Comparison of ENCODE assay signal across 8 cellular contexts in genomic region chr2:222655406-222655747, GRCh38. TPM values are rescaled to one million over a fixed set of nuclear protein-coding genes. Genes with fewer than 3 reads are reported as not detected.
A peak's percentile ranks its signal among the peaks of the same experiment; 100 is the strongest.
DNase-seq lines count a peak whose midpoint lies in the region; FAIRE-seq and TF ChIP-seq lines count a peak whose summit lies in the region.

No MANE protein-coding gene starts in this region.

- peak overlapping the region; percentile 87 for H3K27ac Mint-ChIP-seq in activated T-helper 1 cell treated with anti-CD3 and anti-CD28 coated beads, Interleukin-12 subunit alpha, Interleukin-12 subunit beta, Interleukin-2, Interleukin-4 antibody, amounts not matched to agents 30 ng/mL and 10 ng/mL and 1 ng/mL, durations not matched to agents 14 hours and 24 hours and 36 hours

- TF ChIP-seq CTCF in GM10248 (IDR thresholded peaks at IDR 0.05; ENCODE audit: control extremely low read depth, extremely low read depth, low read depth, missing control alignments) (no peak), NB4 (IDR thresholded peaks at IDR 0.05; ENCODE audit: low read depth, low read length) (no peak), hepatocyte (IDR thresholded peaks at IDR 0.05; ENCODE audit: poor library complexity) (no peak)

- peaks cover 15% of the 10 kb centered on the region for H3K36me3 Mint-ChIP-seq in activated T-helper 1 cell treated with anti-CD3 and anti-CD28 coated beads, Interleukin-12 subunit alpha, Interleukin-12 subunit beta, Interleukin-2, Interleukin-4 antibody, amounts not matched to agents 30 ng/mL and 10 ng/mL and 1 ng/mL, durations not matched to agents 14 hours and 24 hours and 36 hours (ENCODE audit: low read depth)

- H3K27me3 ChIP-seq in H7 (ENCODE audit: control insufficient read depth, insufficient read depth, low read length) (no peaks in the 10 kb centered on the region), hepatocyte (no peaks in the 10 kb centered on the region), skeletal muscle tissue (ENCODE audit: control insufficient read depth in 3 of 3, insufficient read depth in 3 of 3, low read length in 3 of 3) (no peaks in the 10 kb centered on the region)

- peaks cover 37% of the 10 kb centered on the region for H3K4me1 Mint-ChIP-seq in activated T-helper 1 cell treated with anti-CD3 and anti-CD28 coated beads, Interleukin-12 subunit alpha, Interleukin-12 subunit beta, Interleukin-2, Interleukin-4 antibody, amounts not matched to agents 30 ng/mL and 10 ng/mL and 1 ng/mL, durations not matched to agents 14 hours and 24 hours and 36 hours (ENCODE audit: low read depth)

- peaks cover 42% of the 10 kb centered on the region for H3K79me2 ChIP-seq in hepatocyte

- peak overlapping the region; percentile 71 for H3K4me2 ChIP-seq in hepatocyte

- under 1% methylated on average over 14 of the region's 14 CpGs for WGBS in hepatocyte (ENCODE audit: low lambda C conversion rate, missing lambda C conversion rate)

- H3K9ac ChIP-seq in skeletal muscle tissue (ENCODE audit: low read depth in 1 of 3, low read length in 3 of 3) = peak overlapping the region; percentile 90 to 94 (median 93)

- H3K4me3 ChIP-seq in H7 (ENCODE audit: insufficient read depth, low read depth, low read length) (peak overlapping the region; percentile 97), NB4 (ENCODE audit: low read depth, low read length) (peak overlapping the region; percentile 98), hepatocyte (peak overlapping the region; percentile 73), skeletal muscle tissue (ENCODE audit: low read length in 3 of 3) (peak overlapping the region; percentile 96 to 99 (median 97))

- peak overlapping the region; percentile 53 for H2AFZ ChIP-seq in hepatocyte

- FAIRE-seq in HTR-8/SVneo (lab: Jason Lieb, UNC) = no peak

- H3K27ac ChIP-seq in hepatocyte (peak overlapping the region; percentile 96), skeletal muscle tissue (ENCODE audit: low read depth, low read length) (peak overlapping the region; percentile 96)

- DNase-seq in GM10248 (ENCODE audit: extremely low spot score) (peak; percentile 21), H7 (no peak), NB4 (ENCODE audit: low read depth) (peak; percentile 66), hepatocyte (ENCODE audit: low spot score) (peak; percentile 48), ecto neural progenitor cell (ENCODE audit: low spot score) (no peak), HTR-8/SVneo (ENCODE audit: insufficient read length, low spot score) (no peak)
- no peak for DNase-seq in activated T-helper 1 cell treated with anti-CD3 and anti-CD28 coated beads, Interleukin-12 subunit alpha, Interleukin-12 subunit beta, Interleukin-2, Interleukin-4 antibody, amounts not matched to agents 30 ng/mL and 10 ng/mL and 1 ng/mL, durations not matched to agents 14 hours and 24 hours and 36 hours (ENCODE audit: low spot score)

- no peak for TF ChIP-seq POLR2A in NB4 (IDR thresholded peaks at IDR 0.05; ENCODE audit: extremely low read depth, insufficient read length)

- no peaks in the 10 kb centered on the region for H3K9me2 ChIP-seq in hepatocyte (replicated peaks; ENCODE audit: insufficient read depth)

- no peaks in the 10 kb centered on the region for H4K20me1 ChIP-seq in hepatocyte (ENCODE audit: insufficient read depth, poor library complexity, severe bottlenecking)

- no peaks in the 10 kb centered on the region for H3K9me3 Mint-ChIP-seq in activated T-helper 1 cell treated with anti-CD3 and anti-CD28 coated beads, Interleukin-12 subunit alpha, Interleukin-12 subunit beta, Interleukin-2, Interleukin-4 antibody, amounts not matched to agents 30 ng/mL and 10 ng/mL and 1 ng/mL, durations not matched to agents 14 hours and 24 hours and 36 hours

- H3K4me1 ChIP-seq in hepatocyte (ENCODE audit: insufficient read depth) = no peaks in the 10 kb centered on the region
- H3K4me1 ChIP-seq in skeletal muscle tissue (ENCODE audit: control insufficient read depth in 3 of 3, insufficient read depth in 3 of 3, low read length in 3 of 3) = peaks cover 12 to 28% (median 17%) of the 10 kb centered on the region in 3 donors

- H3K4me3 Mint-ChIP-seq in activated T-helper 1 cell treated with anti-CD3 and anti-CD28 coated beads, Interleukin-12 subunit alpha, Interleukin-12 subunit beta, Interleukin-2, Interleukin-4 antibody, amounts not matched to agents 30 ng/mL and 10 ng/mL and 1 ng/mL, durations not matched to agents 14 hours and 24 hours and 36 hours = peak overlapping the region; percentile 95

- CTCF ChIA-PET in GM10248 (lab: Yijun Ruan, JAX) = interaction anchor here (1.3 kb wide), 1 partner anchor 35 kb away, joined by 3 read pairs; no protein-coding TSS in a partner anchor

- H3K9me3 ChIP-seq in hepatocyte (ENCODE audit: low read depth) = no peaks in the 10 kb centered on the region
- no peaks in the 10 kb centered on the region for H3K9me3 ChIP-seq in skeletal muscle tissue (ENCODE audit: control insufficient read depth in 3 of 3, low read length in 3 of 3)

- H3K27me3 Mint-ChIP-seq in activated T-helper 1 cell treated with anti-CD3 and anti-CD28 coated beads, Interleukin-12 subunit alpha, Interleukin-12 subunit beta, Interleukin-2, Interleukin-4 antibody, amounts not matched to agents 30 ng/mL and 10 ng/mL and 1 ng/mL, durations not matched to agents 14 hours and 24 hours and 36 hours (ENCODE audit: insufficient read depth) = no peaks in the 10 kb centered on the region

- intact Hi-C loops in activated T-helper 1 cell treated with anti-CD3 and anti-CD28 coated beads, Interleukin-12 subunit alpha, Interleukin-12 subunit beta, Interleukin-2, Interleukin-4 antibody, amounts not matched to agents 30 ng/mL and 10 ng/mL and 1 ng/mL, durations not matched to agents 14 hours and 24 hours and 36 hours (cut with micrococcal nuclease) = loop anchor here (5.0 kb wide), 4 partner anchors 1182 to 1932 kb away; partner anchors contain the start of genes AP1S3, CUL3 and MRPL44

- H3K36me3 ChIP-seq in H7 (replicated peaks; ENCODE audit: control insufficient read depth, insufficient read depth, low read length) (no peaks in the 10 kb centered on the region), hepatocyte (replicated peaks; ENCODE audit: insufficient read depth, low read depth) (no peaks in the 10 kb centered on the region), skeletal muscle tissue (ENCODE audit: control insufficient read depth in 3 of 3, insufficient read depth in 3 of 3, low read length in 3 of 3) (no peaks in the 10 kb centered on the region)

- POLR2A ChIA-PET in GM10248 (lab: Yijun Ruan, JAX) = no interaction called here

RNA-seq across cellular contexts. Expression of gene FARSB, which starts 0.5 kb away (rescaled TPM):
- 38.6 and 41.2 TPM in 2 replicates for total RNA-seq in H7 (2014; rRNA removed; shearing (Covaris generic))
- total RNA-seq in activated T-helper 1 cell treated with anti-CD3 and anti-CD28 coated beads, Interleukin-12 subunit alpha, Interleukin-12 subunit beta, Interleukin-2, Interleukin-4 antibody, amounts not matched to agents 30 ng/mL and 10 ng/mL and 1 ng/mL, durations not matched to agents 14 hours and 24 hours and 36 hours = 48.9 and 53.4 TPM in 2 replicates
- total RNA-seq in hepatocyte = 12.9 and 14.2 TPM in 2 replicates
- 15.0 and 17.1 TPM in 2 replicates for polyA plus RNA-seq in hepatocyte
- total RNA-seq in skeletal muscle tissue = 18.8 TPM

RNA-seq across cellular contexts. Expression of gene MOGAT1, which starts 16.1 kb away (rescaled TPM):
- total RNA-seq in H7 (2014; rRNA removed; shearing (Covaris generic)) = not detected in 2 replicates
- not detected in 2 replicates for total RNA-seq in activated T-helper 1 cell treated with anti-CD3 and anti-CD28 coated beads, Interleukin-12 subunit alpha, Interleukin-12 subunit beta, Interleukin-2, Interleukin-4 antibody, amounts not matched to agents 30 ng/mL and 10 ng/mL and 1 ng/mL, durations not matched to agents 14 hours and 24 hours and 36 hours
- total RNA-seq in hepatocyte (not detected in 2 replicates), skeletal muscle tissue (not detected)
- 0.15 TPM in 1 of 2 replicates, not detected in the other for polyA plus RNA-seq in hepatocyte

Comparison
In these comparisons a context has a peak if more than half of its experiments do, and no peak if none do; other contexts are left out.
1. DNase-seq: peak in GM10248 (single experiment), NB4 (single experiment) and hepatocyte (single experiment); none in H7 (single experiment), activated T-helper 1 cell treated with anti-CD3 and anti-CD28 coated beads, Interleukin-12 subunit alpha, Interleukin-12 subunit beta, Interleukin-2, Interleukin-4 antibody, amounts not matched to agents 30 ng/mL and 10 ng/mL and 1 ng/mL, durations not matched to agents 14 hours and 24 hours and 36 hours (single experiment), ecto neural progenitor cell (single experiment) and HTR-8/SVneo (single experiment).
2. Peak in every context shown above with its lines, with median percentiles within 50 percentile points of each other: H3K4me3 ChIP-seq.